21 cellular contexts compared by ENCODE assay signal in the genomic region with DNA sequence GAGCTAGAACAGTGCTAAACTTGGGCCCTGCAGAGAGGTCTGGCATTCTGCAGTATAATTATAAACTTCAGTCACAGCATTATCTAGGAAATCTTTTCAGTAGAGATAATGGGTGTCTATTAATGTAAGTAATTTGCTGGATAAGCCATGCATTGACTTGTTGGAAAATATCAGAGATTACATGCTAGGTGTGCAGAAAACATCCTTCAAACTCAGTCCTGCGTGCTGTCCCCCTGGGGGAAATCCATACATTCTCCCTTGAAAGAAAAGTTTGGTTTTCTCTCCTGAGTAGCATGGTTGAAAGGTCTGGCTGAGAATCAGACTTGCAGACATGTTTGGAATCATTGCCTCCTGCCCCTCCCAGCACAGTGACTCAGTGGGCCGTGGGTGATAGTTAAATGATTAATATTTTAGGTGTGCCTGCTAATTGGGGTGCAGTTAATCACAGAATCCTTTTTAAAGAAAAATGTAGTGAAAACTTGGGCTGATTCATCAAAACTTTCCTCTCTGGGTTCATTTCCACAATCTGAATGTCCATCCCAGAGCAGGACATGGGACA. TPM values are rescaled to one million over a fixed set of nuclear protein-coding genes. Genes with fewer than 3 reads are reported as not detected.
A peak's percentile ranks its signal among the peaks of the same experiment; 100 is the strongest.
DNase-seq lines count a peak whose midpoint lies in the region; ATAC-seq, FAIRE-seq and TF ChIP-seq lines count a peak whose summit lies in the region.
"Had no signal": no experiment of that assay in that cellular context is flagged by ENCODE, and none has a peak within 500 bp of the region (broad histone marks: within the 10 kb centered on the region; RNA-seq: fewer than 3 reads in every experiment).

No MANE protein-coding gene starts in this region.

- no peaks in the 10 kb centered on the region for H4K20me1 ChIP-seq in keratinocyte (ENCODE audit: control insufficient read depth, extremely low read depth, insufficient read depth, low read length)

- H3K27ac ChIP-seq in keratinocyte (ENCODE audit: control insufficient read depth, insufficient read depth, low read length): no peak overlapping the region
- H3K27ac ChIP-seq: A549, C4-2B, GM23248 had no signal

- no peaks in the 10 kb centered on the region for H3K9me1 ChIP-seq in keratinocyte (ENCODE audit: control insufficient read depth, extremely low read depth, insufficient read depth, low read length)

- peaks cover 10% of the 10 kb centered on the region for H3K4me1 ChIP-seq in keratinocyte (ENCODE audit: control insufficient read depth, extremely low read depth, insufficient read depth, low read length)
- H3K4me1 ChIP-seq: A549, HAP-1 had no signal

- no peaks in the 10 kb centered on the region for H3K9me3 ChIP-seq in keratinocyte (ENCODE audit: control insufficient read depth, low read depth, low read length)
- H3K9me3 ChIP-seq: A549, Caco-2 had no signal

- ATAC-seq in HG03159 (IDR thresholded peaks at IDR 0.05; ENCODE audit: unreplicated experiment): no peak
- ATAC-seq in HG03135 (IDR thresholded peaks at IDR 0.05; ENCODE audit: unreplicated experiment): no peak
- ATAC-seq: A549 had no signal

- peak; percentile 68 for DNase-seq in bronchial epithelial cell (ENCODE audit: low read depth)
- peak; percentile 64 for DNase-seq in epithelial cell of esophagus (ENCODE audit: low read depth)
- no peak for DNase-seq in keratinocyte (ENCODE audit: low read depth, low spot score)
- no peak for DNase-seq in urothelium cell line (ENCODE audit: low spot score)
- DNase-seq: AML-193; Caco-2; CD4-positive, alpha-beta T cell; GM23248; IMR-90 had no signal

- no peaks in the 10 kb centered on the region for H3K79me2 ChIP-seq in keratinocyte (ENCODE audit: control insufficient read depth, insufficient read depth, low read length)

- no peak overlapping the region for H3K9ac ChIP-seq in keratinocyte (ENCODE audit: control insufficient read depth, extremely low read depth, insufficient read depth, low read length)
- H3K9ac ChIP-seq: GM23248 had no signal

- dilution Hi-C loops in keratinocyte (cut with MboI; ENCODE audit: extremely low pct_ligation_motif_present, low sequenced_read_pairs): no loop called here

- no peaks in the 10 kb centered on the region for H3K27me3 ChIP-seq in bronchial epithelial cell (ENCODE audit: control insufficient read depth, insufficient read depth, low read length)
- no peaks in the 10 kb centered on the region for H3K27me3 ChIP-seq in keratinocyte (ENCODE audit: control insufficient read depth, extremely low read depth, insufficient read depth, low read length)

- peak overlapping the region; percentile 16 for H2AFZ ChIP-seq in keratinocyte (ENCODE audit: control insufficient read depth, low read length)
- H2AFZ ChIP-seq: GM23248 had no signal

- H3K36me3 ChIP-seq in bronchial epithelial cell (ENCODE audit: control insufficient read depth, insufficient read depth, low read length): no peaks in the 10 kb centered on the region
- no peaks in the 10 kb centered on the region for H3K36me3 ChIP-seq in keratinocyte (ENCODE audit: control insufficient read depth in 2 of 2, extremely low read depth in 1 of 2, insufficient read depth in 2 of 2, low read length in 2 of 2)
- H3K36me3 ChIP-seq: HAP-1 had no signal

- peak overlapping the region; percentile 37 for H3K4me2 ChIP-seq in keratinocyte (ENCODE audit: control insufficient read depth, extremely low read depth, insufficient read depth, low read depth, low read length)
- H3K4me2 ChIP-seq: A549 had no signal

- FAIRE-seq in bronchial epithelial cell (lab: Jason Lieb, UNC): no peak
- no peak for FAIRE-seq in keratinocyte (lab: Jason Lieb, UNC)
- peak; percentile 40 for FAIRE-seq in urothelium cell line (lab: Jason Lieb, UNC)
- FAIRE-seq: A549, D721Med, G401.6, GM12891, GM19239, HTR-8/SVneo had no signal

- no peak overlapping the region for H3K4me3 ChIP-seq in bronchial epithelial cell (ENCODE audit: low read depth, low read length)
- no peak overlapping the region for H3K4me3 ChIP-seq in epithelial cell of esophagus (ENCODE audit: low read length)
- no peak overlapping the region for H3K4me3 ChIP-seq in keratinocyte (ENCODE audit: control insufficient read depth in 2 of 3, extremely low read depth in 1 of 3, insufficient read depth in 2 of 3, low read depth in 1 of 3, low read length in 3 of 3)
- H3K4me3 ChIP-seq: A549, GM23248, HAP-1 had no signal

- no peak for TF ChIP-seq CTCF in bronchial epithelial cell (IDR thresholded peaks at IDR 0.05; ENCODE audit: insufficient read depth, low read length, severe bottlenecking)
- no peak for TF ChIP-seq CTCF in epithelial cell of esophagus (IDR thresholded peaks at IDR 0.05; ENCODE audit: insufficient read depth, low read depth, low read length, missing control alignments)
- no peak for TF ChIP-seq CTCF in keratinocyte (optimal IDR thresholded peaks at IDR 0.05 in 1 of 3, IDR thresholded peaks at IDR 0.05 in 1 of 3, conservative IDR thresholded peaks at IDR 0.05 in 1 of 3; ENCODE audit: extremely low read depth in 1 of 3, insufficient read depth in 2 of 3, low read length in 3 of 3)

RNA-seq across cellular contexts. Expression of a gene that starts 13.9 kb away (rescaled TPM):
- total RNA-seq in bronchial epithelial cell: 24.5 and 50.3 TPM in 2 replicates
- polyA plus RNA-seq in keratinocyte: 50.2 to 71.6 TPM (median 53.3 TPM) in 3 replicates
- polyA plus RNA-seq in keratinocyte (2011; ENCODE audit: low read depth): 28.2 TPM
- polyA plus RNA-seq in keratinocyte (2011; cell fraction: cytosol; rRNA removed): 40.1 and 45.4 TPM in 2 replicates
- 39.3 and 51.0 TPM in 2 replicates for polyA plus RNA-seq in keratinocyte (2011; cell fraction: nucleus; rRNA removed)
- polyA plus RNA-seq in keratinocyte (2012; ENCODE audit: low replicate concordance): 36.5 and 39.4 TPM in 2 replicates
- 7.6 to 27.0 TPM (median 20.6 TPM) in 3 replicates for polyA minus RNA-seq in keratinocyte
- 16.5 TPM for polyA minus RNA-seq in keratinocyte (2011; cell fraction: cytosol; rRNA and poly(A)+ RNA removed)
- polyA minus RNA-seq in keratinocyte (2011; cell fraction: nucleus; rRNA and poly(A)+ RNA removed): 11.3 and 24.3 TPM in 2 replicates
- total RNA-seq: GM23248 had no signal

RNA-seq across cellular contexts. Expression of a gene that starts 37.9 kb away (rescaled TPM):
- total RNA-seq in bronchial epithelial cell: not detected in 2 replicates
- not detected in 3 replicates for polyA plus RNA-seq in keratinocyte
- not detected for polyA plus RNA-seq in keratinocyte (2011; ENCODE audit: low read depth)
- polyA plus RNA-seq in keratinocyte (2011; cell fraction: cytosol; rRNA removed): 0.19 TPM in 1 of 2 replicates, not detected in the other
- not detected in 2 replicates for polyA plus RNA-seq in keratinocyte (2011; cell fraction: nucleus; rRNA removed)
- polyA plus RNA-seq in keratinocyte (2012; ENCODE audit: low replicate concordance): not detected in 2 replicates
- not detected in 3 replicates for polyA minus RNA-seq in keratinocyte
- polyA minus RNA-seq in keratinocyte (2011; cell fraction: cytosol; rRNA and poly(A)+ RNA removed): not detected
- not detected in 2 replicates for polyA minus RNA-seq in keratinocyte (2011; cell fraction: nucleus; rRNA and poly(A)+ RNA removed)
- total RNA-seq: Caco-2; CD4-positive, alpha-beta T cell; GM23248; IMR-90 had no signal
- polyA plus RNA-seq: BJ, GM23248, IMR-90 had no signal

RNA-seq across cellular contexts. Expression of a gene that starts 37.9 kb away (rescaled TPM):
- not detected in 2 replicates for total RNA-seq in bronchial epithelial cell
- not detected in 3 replicates for polyA plus RNA-seq in keratinocyte
- not detected for polyA plus RNA-seq in keratinocyte (2011; ENCODE audit: low read depth)
- polyA plus RNA-seq in keratinocyte (2011; cell fraction: cytosol; rRNA removed): not detected in 2 replicates
- not detected in 2 replicates for polyA plus RNA-seq in keratinocyte (2011; cell fraction: nucleus; rRNA removed)
- not detected in 2 replicates for polyA plus RNA-seq in keratinocyte (2012; ENCODE audit: low replicate concordance)
- not detected in 3 replicates for polyA minus RNA-seq in keratinocyte
- not detected for polyA minus RNA-seq in keratinocyte (2011; cell fraction: cytosol; rRNA and poly(A)+ RNA removed)
- not detected in 2 replicates for polyA minus RNA-seq in keratinocyte (2011; cell fraction: nucleus; rRNA and poly(A)+ RNA removed)
- total RNA-seq: Caco-2; CD4-positive, alpha-beta T cell; GM23248; H4; IMR-90 had no signal
- polyA plus RNA-seq: A549, BJ, GM23248, IMR-90 had no signal

RNA-seq across cellular contexts. Expression of a gene that starts 59.7 kb away (rescaled TPM):
- total RNA-seq in bronchial epithelial cell: 21.1 and 30.1 TPM in 2 replicates
- polyA plus RNA-seq in keratinocyte: 71.1 to 191 TPM (median 87.0 TPM) in 3 replicates
- 24.8 TPM for polyA plus RNA-seq in keratinocyte (2011; ENCODE audit: low read depth)
- polyA plus RNA-seq in keratinocyte (2011; cell fraction: cytosol; rRNA removed): 64.9 and 73.6 TPM in 2 replicates
- 286 and 296 TPM in 2 replicates for polyA plus RNA-seq in keratinocyte (2011; cell fraction: nucleus; rRNA removed)
- 89.0 and 143 TPM in 2 replicates for polyA plus RNA-seq in keratinocyte (2012; ENCODE audit: low replicate concordance)
- 94.5 to 356 TPM (median 124 TPM) in 3 replicates for polyA minus RNA-seq in keratinocyte
- 73.1 TPM for polyA minus RNA-seq in keratinocyte (2011; cell fraction: cytosol; rRNA and poly(A)+ RNA removed)
- polyA minus RNA-seq in keratinocyte (2011; cell fraction: nucleus; rRNA and poly(A)+ RNA removed): 118 and 190 TPM in 2 replicates

Comparison
In these comparisons a context has a peak if more than half of its experiments do, and no peak if none do; other contexts are left out.
1. DNase-seq: peak in bronchial epithelial cell (single experiment) and epithelial cell of esophagus (single experiment); none in keratinocyte (single experiment) and urothelium cell line (single experiment).